In genomic region chr5:68436686-68437520, GRCh38 we compare ENCODE assay signal across 1 cellular context.
TF ChIP-seq lines count a peak whose summit lies in the region.

No MANE protein-coding gene starts in this region.

TF ChIP-seq in IMR-90, 13 proteins besides CTCF, POLR2A, EP300 and RAD21 (continued from another document):
- TF ChIP-seq USF2 (IDR thresholded peaks at IDR 0.05; ENCODE audit: low read depth, low read length) = no peak; the same call in 1 of the 2 replicates
- TF ChIP-seq CEBPB (IDR thresholded peaks at IDR 0.05; ENCODE audit: low read depth, low read length) = no peak
- no peak for TF ChIP-seq CHD1 (IDR thresholded peaks at IDR 0.05; ENCODE audit: low read depth, low read length)
- no peak for TF ChIP-seq MAFK (IDR thresholded peaks at IDR 0.05; ENCODE audit: low read depth, low read length)
- TF ChIP-seq FOS (IDR thresholded peaks at IDR 0.05; ENCODE audit: low read depth, low read length) = no peak
- no peak for TF ChIP-seq RFX5 (IDR thresholded peaks at IDR 0.05; ENCODE audit: low read depth, low read length)
- TF ChIP-seq SMC3 (IDR thresholded peaks at IDR 0.05; ENCODE audit: low read depth, low read length) = no peak
- TF ChIP-seq BHLHE40 (IDR thresholded peaks at IDR 0.05; ENCODE audit: low read depth, low read length) = no peak
- TF ChIP-seq MXI1 (IDR thresholded peaks at IDR 0.05; ENCODE audit: borderline replicate concordance, low read depth, low read length) = no peak
